In the genomic region with DNA sequence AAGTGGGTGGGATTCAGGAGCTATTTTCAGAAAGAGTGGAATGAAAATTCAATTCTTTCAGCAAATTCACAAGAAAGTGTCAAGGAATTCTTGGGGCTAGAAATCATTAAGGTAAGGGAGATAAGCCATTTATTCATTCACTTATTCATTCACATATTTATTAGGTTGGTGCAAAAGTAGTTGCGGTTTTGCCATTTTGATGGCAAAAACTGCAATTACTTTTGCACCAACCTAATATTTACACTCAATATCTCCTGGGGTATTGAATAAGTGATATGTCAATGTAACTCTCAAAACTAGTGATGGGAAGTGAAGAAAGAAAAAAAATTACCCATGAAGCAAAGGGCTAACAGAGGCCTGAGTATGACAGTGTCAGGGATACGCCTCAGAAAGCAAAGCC, we compare ENCODE assay signal across 9 cellular contexts. TPM values are rescaled to one million over a fixed set of nuclear protein-coding genes. Genes with fewer than 3 reads are reported as not detected.
"Had no signal": no experiment of that assay in that cellular context is flagged by ENCODE, and none has a peak within 500 bp of the region (broad histone marks: within the 10 kb centered on the region; RNA-seq: fewer than 3 reads in every experiment).

A gene with protein sequence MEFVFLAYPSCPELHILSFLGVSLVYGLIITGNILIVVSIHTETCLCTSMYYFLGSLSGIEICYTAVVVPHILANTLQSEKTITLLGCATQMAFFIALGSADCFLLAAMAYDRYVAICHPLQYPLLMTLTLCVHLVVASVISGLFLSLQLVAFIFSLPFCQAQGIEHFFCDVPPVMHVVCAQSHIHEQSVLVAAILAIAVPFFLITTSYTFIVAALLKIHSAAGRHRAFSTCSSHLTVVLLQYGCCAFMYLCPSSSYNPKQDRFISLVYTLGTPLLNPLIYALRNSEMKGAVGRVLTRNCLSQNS (minus strand): TSS at position 119 of the 400 bp plus-strand sequence. CDS start 402 bp downstream, outside the sequence.

- H3K4me2 ChIP-seq: GM23338 had no signal

- H3K4me3 ChIP-seq: GM23338, HAP-1 had no signal

- H2AFZ ChIP-seq: GM23338 had no signal

- H3K27ac ChIP-seq: HL-60 had no signal

- H3K4me1 ChIP-seq: HAP-1 had no signal

- ATAC-seq: GM23338, HCT116 had no signal

- H3K36me3 ChIP-seq: HAP-1 had no signal

- H3K9me3 ChIP-seq: HAP-1 had no signal

- DNase-seq: H7, KG1 had no signal

RNA-seq across cellular contexts. Expression of the gene that starts here (rescaled TPM):
- total RNA-seq: GM23338, H4, H7, HT1080 had no signal
- polyA plus RNA-seq: GM23338, IgD-negative memory B cell had no signal
